Comparison of ENCODE assay signal across 28 cellular contexts in the genomic region with DNA sequence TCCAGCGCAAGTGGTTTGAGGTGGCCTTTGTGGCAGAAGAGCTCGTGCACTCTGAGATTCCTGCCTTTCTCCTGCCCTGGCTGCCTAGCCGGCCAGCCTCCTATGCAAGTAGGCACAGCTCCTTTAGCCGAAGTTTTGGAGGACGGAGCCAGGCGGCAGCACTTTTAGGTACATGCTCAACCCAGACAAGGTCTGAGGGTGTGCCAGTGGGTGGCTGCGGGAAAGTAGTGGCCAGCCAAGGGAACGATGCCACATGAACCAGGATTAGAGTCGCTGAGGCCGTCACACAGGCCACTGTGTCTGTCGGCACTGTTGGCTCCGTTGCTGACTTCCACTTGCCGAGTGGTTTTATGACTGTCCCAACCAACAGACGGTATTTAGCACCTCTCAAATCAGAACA.
"Had no signal": no experiment of that assay in that cellular context is flagged by ENCODE, and none has a peak within 500 bp of the region (broad histone marks: within the 10 kb centered on the region; RNA-seq: fewer than 3 reads in every experiment).

No MANE protein-coding gene starts in this region.

- H3K27me3 ChIP-seq: heart right ventricle, left lung, right atrium auricular region, stomach, thyroid gland had no signal

- H3K27me3 Mint-ChIP-seq: dendritic cell treated with granulocyte-macrophage colony-stimulating factor and Interleukin-4, amounts not matched to agents 40 ng/mL and 50 ng/mL, for 4 days; naive thymus-derived CD8-positive, alpha-beta T cell; progenitor cell of endocrine pancreas had no signal

- H3K4me1 ChIP-seq: heart right ventricle, left lung, parathyroid adenoma, right atrium auricular region, thyroid gland had no signal

- H3K4me2 ChIP-seq: smooth muscle cell had no signal

- H3K4me3 Mint-ChIP-seq: dendritic cell treated with granulocyte-macrophage colony-stimulating factor and Interleukin-4, amounts not matched to agents 40 ng/mL and 50 ng/mL, for 4 days; endodermal cell; naive thymus-derived CD8-positive, alpha-beta T cell; stimulated activated effector memory CD8-positive, alpha-beta T cell treated with anti-CD3 and anti-CD28 coated beads, Interleukin-12 subunit alpha, Interleukin-12 subunit beta, amount 100 ng/mL, for 72 hours had no signal

- H3K9me3 Mint-ChIP-seq: dendritic cell treated with granulocyte-macrophage colony-stimulating factor and Interleukin-4, amounts not matched to agents 40 ng/mL and 50 ng/mL, for 4 days; endodermal cell; naive thymus-derived CD8-positive, alpha-beta T cell; stimulated activated effector memory CD8-positive, alpha-beta T cell treated with anti-CD3 and anti-CD28 coated beads, Interleukin-12 subunit alpha, Interleukin-12 subunit beta, amount 100 ng/mL, for 72 hours had no signal

- H3K9me3 ChIP-seq: heart right ventricle, left lung, right atrium auricular region, stomach, thyroid gland had no signal

- H2AFZ ChIP-seq: parathyroid adenoma had no signal

- H3K27ac ChIP-seq: epithelial cell of prostate, heart right ventricle, left lung, parathyroid adenoma, right atrium auricular region, stomach, thyroid gland had no signal

- H3K9ac ChIP-seq: parathyroid adenoma had no signal

- H3K4me3 ChIP-seq: heart right ventricle, left lung, right atrium auricular region, smooth muscle cell, stomach, thyroid gland had no signal

- FAIRE-seq: colon, islet of Langerhans had no signal

- DNase-seq: effector CD8-positive, alpha-beta T cell; endodermal cell; foreskin fibroblast; glutamatergic neuron; heart right ventricle; hippocampal formation; left cardiac atrium; left lung; mesendoderm; naive thymus-derived CD8-positive, alpha-beta T cell; stimulated activated CD4-positive, alpha-beta T cell treated with anti-CD3 and anti-CD28 coated beads, Interleukin-12 subunit alpha, Interleukin-12 subunit beta, amount 100 ng/mL, for 4 hours; stimulated activated CD4-positive, alpha-beta T cell treated with anti-CD3 and anti-CD28 coated beads, Interleukin-2, amount 100 ng/mL, for 24 hours; stimulated activated CD4-positive, alpha-beta T cell treated with anti-CD3 and anti-CD28 coated beads, Interleukin-4, amount 100 ng/mL, for 24 hours; stimulated activated naive CD4-positive, alpha-beta T cell treated with Interleukin-2 at 50 U/mL for 16 hours; stomach; thyroid gland; trophoblast cell had no signal

- H3K27ac Mint-ChIP-seq: dendritic cell treated with granulocyte-macrophage colony-stimulating factor and Interleukin-4, amounts not matched to agents 40 ng/mL and 50 ng/mL, for 4 days; endodermal cell; progenitor cell of endocrine pancreas; stimulated activated effector memory CD8-positive, alpha-beta T cell treated with anti-CD3 and anti-CD28 coated beads, Interleukin-12 subunit alpha, Interleukin-12 subunit beta, amount 100 ng/mL, for 72 hours had no signal

- ATAC-seq: esophagus mucosa; heart right ventricle; left cardiac atrium; left lung; naive thymus-derived CD8-positive, alpha-beta T cell; sciatic nerve; stimulated activated effector memory CD8-positive, alpha-beta T cell treated with anti-CD3 and anti-CD28 coated beads, Interleukin-12 subunit alpha, Interleukin-12 subunit beta, amount 100 ng/mL, for 72 hours had no signal
